10 cellular contexts compared by ENCODE assay signal in genomic region chr14:69288001-69288771, GRCh38. TPM values are rescaled to one million over a fixed set of nuclear protein-coding genes. Genes with fewer than 3 reads are reported as not detected.
A peak's percentile ranks its signal among the peaks of the same experiment; 100 is the strongest.
DNase-seq lines count a peak whose midpoint lies in the region; ATAC-seq, FAIRE-seq and TF ChIP-seq lines count a peak whose summit lies in the region.
"Had no signal": no experiment of that assay in that cellular context is flagged by ENCODE, and none has a peak within 500 bp of the region (broad histone marks: within the 10 kb centered on the region; RNA-seq: fewer than 3 reads in every experiment).

No MANE protein-coding gene starts in this region.

- H3K23ac ChIP-seq in mesendoderm (ENCODE audit: low read length), result no peak overlapping the region

- no peak overlapping the region for H3K56ac ChIP-seq in mesendoderm (ENCODE audit: low read length)

- H3K18ac ChIP-seq in mesendoderm (ENCODE audit: low read length), result no peak overlapping the region

- H2BK120ac ChIP-seq in mesendoderm (ENCODE audit: low read depth, low read length), result no peak overlapping the region

- H3K4me1 ChIP-seq in mesendoderm (ENCODE audit: control insufficient read depth, low read depth, low read length), result peaks cover 2% of the 10 kb centered on the region

- no peak overlapping the region for H4K5ac ChIP-seq in mesendoderm (ENCODE audit: low read length)

- H3K36me3 ChIP-seq in mesendoderm (ENCODE audit: control insufficient read depth, insufficient read depth, low read length), result no peaks in the 10 kb centered on the region

- WGBS in mesendoderm (ENCODE audit: extremely low coverage, insufficient coverage, low lambda C conversion rate), result no CpG with 5 or more reads among the region's 8 CpGs

- H3K27ac ChIP-seq in cingulate gyrus (ENCODE audit: low read depth, low read length), result peak overlapping the region; percentile 29
- no peak overlapping the region for H3K27ac ChIP-seq in mesendoderm (ENCODE audit: low read depth, low read length)

- ATAC-seq in GM19023 (IDR thresholded peaks at IDR 0.05; ENCODE audit: unreplicated experiment), result no peak
- ATAC-seq in GM18517 (IDR thresholded peaks at IDR 0.05; ENCODE audit: unreplicated experiment), result no peak

- H3K79me2 ChIP-seq in mesendoderm (ENCODE audit: control insufficient read depth, insufficient read depth, low read length), result no peaks in the 10 kb centered on the region

- H3K4ac ChIP-seq in mesendoderm (ENCODE audit: low read depth, low read length), result no peak overlapping the region

- no peak overlapping the region for H4K8ac ChIP-seq in mesendoderm (ENCODE audit: low read depth, low read length)

- H3K79me1 ChIP-seq in mesendoderm (ENCODE audit: low read length), result no peaks in the 10 kb centered on the region

- FAIRE-seq in GM19239 (lab: Jason Lieb, UNC), result no peak
- FAIRE-seq: keratinocyte had no signal

- no peak overlapping the region for H2BK15ac ChIP-seq in mesendoderm (replicated peaks; ENCODE audit: low read depth)

- no peaks in the 10 kb centered on the region for H3K27me3 ChIP-seq in mesendoderm (ENCODE audit: insufficient read depth, low read length, poor library complexity)

- peak; percentile 42 for TF ChIP-seq CTCF in AG04449 (IDR thresholded peaks at IDR 0.05; ENCODE audit: insufficient read depth, low read length, missing control alignments)
- peak; percentile 49; the same call in 1 of the 2 replicates for TF ChIP-seq CTCF in LNCAP (IDR thresholded peaks at IDR 0.05)

- H3K4me3 ChIP-seq in AG04449 (ENCODE audit: low read depth, low read length) (no peak overlapping the region), mesendoderm (ENCODE audit: low read length) (no peak overlapping the region)

- no peak overlapping the region for H3K4me2 ChIP-seq in mesendoderm (ENCODE audit: low read length)

- no peak overlapping the region for H2BK5ac ChIP-seq in mesendoderm (ENCODE audit: low read length)

- POLR2A ChIA-PET in AG04449 (lab: Yijun Ruan, JAX), result interaction anchor here (0.7 kb wide), 1 partner anchor 24 kb away, joined by 3 read pairs; no protein-coding TSS in a partner anchor

- H2AK5ac ChIP-seq in mesendoderm (ENCODE audit: low read length), result no peak overlapping the region

- DNase-seq in AG04449 (ENCODE audit: low read depth, low spot score) (no peak), mesendoderm (peak; percentile 25), GM19239 (ENCODE audit: insufficient read length, low spot score) (no peak)
- no peak for DNase-seq in central memory CD4-positive, alpha-beta T cell
- DNase-seq: DND-41 had no signal

- CTCF ChIA-PET in AG04449 (lab: Yijun Ruan, JAX), result interaction anchor here (0.7 to 2.6 kb wide), 14 partner anchors 9 to 88 kb away, joined by 3 to 9 read pairs (median 4); no protein-coding TSS in a partner anchor

- H3K9ac ChIP-seq in mesendoderm (ENCODE audit: low read length), result no peak overlapping the region

RNA-seq across cellular contexts. Expression of gene GALNT16, which starts 28.2 kb away (rescaled TPM):
- 1.5 TPM for polyA plus RNA-seq in mesendoderm (2013, experiment 1 of 2)
- 1.5 TPM for polyA plus RNA-seq in mesendoderm (2013, experiment 2 of 2)
- polyA plus RNA-seq: keratinocyte had no signal
